Comparison of ENCODE assay signal across 17 cellular contexts in genomic region chr22:40161182-40161581, GRCh38. TPM values are rescaled to one million over a fixed set of nuclear protein-coding genes. Genes with fewer than 3 reads are reported as not detected.
DNase-seq lines count a peak whose midpoint lies in the region; ATAC-seq and TF ChIP-seq lines count a peak whose summit lies in the region.
"Had no signal": no experiment of that assay in that cellular context is flagged by ENCODE, and none has a peak within 500 bp of the region (broad histone marks: within the 10 kb centered on the region; RNA-seq: fewer than 3 reads in every experiment).

No MANE protein-coding gene starts in this region.

- peaks cover 12% of the 10 kb centered on the region for H3K36me3 ChIP-seq in OCI-LY7 (ENCODE audit: insufficient read depth, low read length)

- no peaks in the 10 kb centered on the region for H3K4me1 ChIP-seq in OCI-LY7 (ENCODE audit: insufficient read depth, low read length, poor library complexity, severe bottlenecking)

- no peaks in the 10 kb centered on the region for H3K9me3 Mint-ChIP-seq in activated naive CD4-positive, alpha-beta T cell treated with anti-CD3 and anti-CD28 coated beads, Interleukin-2, amount 50 U/mL, for 24 hours
- H3K9me3 Mint-ChIP-seq in activated naive CD4-positive, alpha-beta T cell treated with anti-CD3 and anti-CD28 coated beads for 36 hours = peaks cover 10% of the 10 kb centered on the region
- peaks cover 3% of the 10 kb centered on the region for H3K9me3 Mint-ChIP-seq in stimulated activated memory B cell treated with anti-CD40 and anti-IgM and Interleukin-4, amounts not matched to agents 10 μg/mL and 1 μg/mL and 100 μg/mL, for 72 hours

- H3K4me2 ChIP-seq in OCI-LY7 (ENCODE audit: low read length) = no peak overlapping the region
- H3K4me2 ChIP-seq: BLaER1 treated with 17β-estradiol and CSF1 and Interleukin-3, amounts not matched to agents 10 nM and 100 nM had no signal

- no peak overlapping the region for H3K4me3 Mint-ChIP-seq in activated naive CD4-positive, alpha-beta T cell treated with anti-CD3 and anti-CD28 coated beads, Interleukin-2, amount 50 U/mL, for 24 hours
- no peak overlapping the region for H3K4me3 Mint-ChIP-seq in activated naive CD4-positive, alpha-beta T cell treated with anti-CD3 and anti-CD28 coated beads for 36 hours
- H3K4me3 Mint-ChIP-seq in stimulated activated memory B cell treated with anti-CD40 and anti-IgM and Interleukin-4, amounts not matched to agents 10 μg/mL and 1 μg/mL and 100 μg/mL, for 72 hours = no peak overlapping the region
- H3K4me3 Mint-ChIP-seq: B cell; CD8-positive, alpha-beta memory T cell; H9 had no signal

- peak overlapping the region; percentile 60 for H3K27ac Mint-ChIP-seq in activated naive CD4-positive, alpha-beta T cell treated with anti-CD3 and anti-CD28 coated beads, Interleukin-2, amount 50 U/mL, for 24 hours
- H3K27ac Mint-ChIP-seq in activated naive CD4-positive, alpha-beta T cell treated with anti-CD3 and anti-CD28 coated beads for 36 hours = no peak overlapping the region
- peak overlapping the region; percentile 54 for H3K27ac Mint-ChIP-seq in stimulated activated memory B cell treated with anti-CD40 and anti-IgM and Interleukin-4, amounts not matched to agents 10 μg/mL and 1 μg/mL and 100 μg/mL, for 72 hours
- H3K27ac Mint-ChIP-seq: B cell, H9 had no signal

- CTCF ChIA-PET in activated naive CD4-positive, alpha-beta T cell treated with anti-CD3 and anti-CD28 coated beads for 36 hours (lab: Charles Lee) = interaction anchor here (0.6 to 0.8 kb wide), 2 partner anchors 12 to 24 kb away, joined by 3 read pairs; no protein-coding TSS in a partner anchor
- CTCF ChIA-PET in OCI-LY7 (lab: Charles Lee; ENCODE audit: unreplicated experiment) = no interaction called here

- DNase-seq in activated naive CD4-positive, alpha-beta T cell treated with anti-CD3 and anti-CD28 coated beads for 36 hours = no peak
- DNase-seq in OCI-LY7 (ENCODE audit: low spot score) = no peak
- peak; percentile 41 to 49 for DNase-seq in erythroblast (lab: John Stamatoyannopoulos, UW)
- DNase-seq in NCI-H2196 (lab: John Stamatoyannopoulos, UW; ENCODE audit: unreplicated experiment) = no peak
- DNase-seq: CD8-positive, alpha-beta memory T cell; COR-L47; DMS 273 treated with DMSO at 0.1 percent for 48 hours; DMS53; DND-41; EL; H9 had no signal

- no peak overlapping the region for H2AFZ ChIP-seq in OCI-LY7 (ENCODE audit: low read length)

- TSS peak; percentile 34 for BruUV-seq in OCI-LY7 (replicated peaks; lab: Mats Ljungman, UMichigan)

- H4K20me1 ChIP-seq in OCI-LY7 (ENCODE audit: insufficient read depth, low read length) = no peaks in the 10 kb centered on the region
- H4K20me1 ChIP-seq: BLaER1 treated with 17β-estradiol and CSF1 and Interleukin-3, amounts not matched to agents 10 nM and 100 nM had no signal

- H3K4me1 Mint-ChIP-seq in activated naive CD4-positive, alpha-beta T cell treated with anti-CD3 and anti-CD28 coated beads, Interleukin-2, amount 50 U/mL, for 24 hours = peaks cover 19% of the 10 kb centered on the region
- H3K4me1 Mint-ChIP-seq in activated naive CD4-positive, alpha-beta T cell treated with anti-CD3 and anti-CD28 coated beads for 36 hours (ENCODE audit: low read depth) = peaks cover 11% of the 10 kb centered on the region
- H3K4me1 Mint-ChIP-seq in stimulated activated memory B cell treated with anti-CD40 and anti-IgM and Interleukin-4, amounts not matched to agents 10 μg/mL and 1 μg/mL and 100 μg/mL, for 72 hours = no peaks in the 10 kb centered on the region
- H3K4me1 Mint-ChIP-seq: B cell had no signal

- TF ChIP-seq CTCF in OCI-LY7 (conservative IDR thresholded peaks at IDR 0.05; ENCODE audit: low read length) = no peak

- peaks cover 7% of the 10 kb centered on the region for H3K36me3 Mint-ChIP-seq in activated naive CD4-positive, alpha-beta T cell treated with anti-CD3 and anti-CD28 coated beads, Interleukin-2, amount 50 U/mL, for 24 hours
- H3K36me3 Mint-ChIP-seq in activated naive CD4-positive, alpha-beta T cell treated with anti-CD3 and anti-CD28 coated beads for 36 hours (ENCODE audit: low read depth) = peaks cover 16% of the 10 kb centered on the region
- H3K36me3 Mint-ChIP-seq in stimulated activated memory B cell treated with anti-CD40 and anti-IgM and Interleukin-4, amounts not matched to agents 10 μg/mL and 1 μg/mL and 100 μg/mL, for 72 hours = peaks cover 12% of the 10 kb centered on the region

- intact Hi-C loops in activated naive CD4-positive, alpha-beta T cell treated with anti-CD3 and anti-CD28 coated beads for 36 hours (cut with micrococcal nuclease) = loop anchor here (1.0 kb wide), 1 partner anchor 9 kb away; no protein-coding TSS in a partner anchor
- intact Hi-C loops in OCI-LY7 (cut with micrococcal nuclease; ENCODE audit: unreplicated experiment) = no loop called here

- no peaks in the 10 kb centered on the region for H3K79me2 ChIP-seq in OCI-LY7 (ENCODE audit: insufficient read depth, low read depth, low read length)

- H3K9me2 ChIP-seq in OCI-LY7 (ENCODE audit: insufficient read depth, low read length) = no peaks in the 10 kb centered on the region

- TF ChIP-seq POLR2A in erythroblast (IDR thresholded peaks at IDR 0.05; ENCODE audit: low read length) = no peak

- H3K27ac ChIP-seq in OCI-LY7 (ENCODE audit: low read depth, low read length, poor library complexity, severe bottlenecking) = no peak overlapping the region
- H3K27ac ChIP-seq: BLaER1 treated with 17β-estradiol and CSF1 and Interleukin-3, amounts not matched to agents 10 nM and 100 nM had no signal

- POLR2A ChIA-PET in OCI-LY7 (lab: Charles Lee) = no interaction called here

- ATAC-seq in stimulated activated memory B cell treated with anti-CD40 and anti-IgM and Interleukin-4, amounts not matched to agents 10 μg/mL and 1 μg/mL and 100 μg/mL, for 72 hours = no peak
- ATAC-seq in activated CD4-positive, CD25-positive, alpha-beta regulatory T cell treated with anti-CD3 and anti-CD28 coated beads, Interleukin-2, amount 50 U/mL, for 24 hours = no peak
- ATAC-seq: GM12878 had no signal

- peaks cover 7% of the 10 kb centered on the region; the same call in 1 of the 2 replicates for H3K9me3 ChIP-seq in OCI-LY7 (ENCODE audit: low read length)

- H3K27me3 Mint-ChIP-seq in activated naive CD4-positive, alpha-beta T cell treated with anti-CD3 and anti-CD28 coated beads, Interleukin-2, amount 50 U/mL, for 24 hours = no peaks in the 10 kb centered on the region
- H3K27me3 Mint-ChIP-seq in activated naive CD4-positive, alpha-beta T cell treated with anti-CD3 and anti-CD28 coated beads for 36 hours (ENCODE audit: low read depth) = no peaks in the 10 kb centered on the region
- no peaks in the 10 kb centered on the region for H3K27me3 Mint-ChIP-seq in stimulated activated memory B cell treated with anti-CD40 and anti-IgM and Interleukin-4, amounts not matched to agents 10 μg/mL and 1 μg/mL and 100 μg/mL, for 72 hours
- H3K27me3 Mint-ChIP-seq: B cell; CD8-positive, alpha-beta memory T cell had no signal

- H3K4me3 ChIP-seq in OCI-LY7 (ENCODE audit: low read depth, low read length, poor library complexity, severe bottlenecking) = no peak overlapping the region
- H3K4me3 ChIP-seq: BLaER1 treated with 17β-estradiol and CSF1 and Interleukin-3, amounts not matched to agents 10 nM and 100 nM; GM12878 had no signal

RNA-seq across cellular contexts. Expression of gene TNRC6B, which starts 16.5 kb away (rescaled TPM):
- total RNA-seq in activated naive CD4-positive, alpha-beta T cell treated with anti-CD3 and anti-CD28 coated beads for 36 hours = 10 to 100 TPM; 37.9 TPM
- total RNA-seq in OCI-LY7 (2014; rRNA removed; shearing (Covaris generic)) = 28.4 and 37.0 TPM in 2 replicates
- total RNA-seq in OCI-LY7 (2022) = 55.5 and 63.7 TPM in 2 replicates

Comparison
In these comparisons a context has a peak if more than half of its experiments do, and no peak if none do; other contexts are left out.
1. DNase-seq: peak in erythroblast (2 of 2); none in activated naive CD4-positive, alpha-beta T cell treated with anti-CD3 and anti-CD28 coated beads for 36 hours (single experiment), OCI-LY7 (single experiment) and NCI-H2196 (single experiment).